Comparison of ENCODE assay signal across 1 cellular context in the genomic region with DNA sequence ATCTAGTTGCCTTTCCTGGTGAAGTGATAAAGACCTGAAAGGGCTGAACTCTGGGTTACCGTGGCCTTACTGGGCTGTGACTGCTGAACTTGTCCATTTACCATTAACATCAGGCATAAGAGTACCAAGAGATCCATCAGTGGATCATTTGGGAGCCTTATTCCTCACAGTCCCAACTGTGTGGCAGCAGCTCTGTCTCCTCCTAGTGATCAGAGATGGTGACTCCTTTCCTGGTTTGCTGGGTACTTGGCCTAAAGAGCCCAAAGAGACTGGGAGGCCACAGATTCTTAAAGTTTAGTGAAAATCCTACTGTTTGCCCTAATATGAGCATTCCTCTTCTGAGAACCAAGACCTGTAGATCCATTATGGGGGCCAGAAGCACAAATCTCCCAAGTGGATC.
TF ChIP-seq lines count a peak whose summit lies in the region.

No MANE protein-coding gene starts in this region.

TF ChIP-seq in H1, 55 proteins besides CTCF, POLR2A, EP300 and RAD21:
- TF ChIP-seq YY1 (IDR thresholded peaks at IDR 0.05; ENCODE audit: low read depth, low read length) (no peak), RXRA (IDR thresholded peaks at IDR 0.05; ENCODE audit: insufficient read depth, low read depth, low read length) (no peak), SP4 (IDR thresholded peaks at IDR 0.05; ENCODE audit: low read length) (no peak)
